ENCODE assay signal across 8 cellular contexts in genomic region chr2:235500761-235501662, GRCh38. TPM values are rescaled to one million over a fixed set of nuclear protein-coding genes. Genes with fewer than 3 reads are reported as not detected.
DNase-seq lines count a peak whose midpoint lies in the region; ATAC-seq and TF ChIP-seq lines count a peak whose summit lies in the region.

No MANE protein-coding gene starts in this region.

- no peak overlapping the region for H3K27ac Mint-ChIP-seq in Caco-2 (ENCODE audit: unreplicated experiment)

- H3K27me3 Mint-ChIP-seq in Caco-2 (ENCODE audit: insufficient read depth, unreplicated experiment), result no peaks in the 10 kb centered on the region

- DNase-seq in M059J (ENCODE audit: low read depth) (peak; percentile 70), amniotic stem cell (lab: John Stamatoyannopoulos, UW) (peak; percentile 20), inferior parietal cortex (ENCODE audit: extremely low spot score) (no peak), Caco-2 (no peak), NCI-H526 treated with DMSO at 0.1 percent for 48 hours (lab: John Stamatoyannopoulos, UW) (no peak)

- POLR2A ChIA-PET in Caco-2 (lab: Charles Lee), result no interaction called here

- H3K4me3 ChIP-seq in mesodermal cell (ENCODE audit: extremely low read depth, insufficient read depth, low read length, poor library complexity, severe bottlenecking) (peak overlapping the region; percentile 17), Caco-2 (ENCODE audit: low read depth, low read length) (no peak overlapping the region)

- CTCF ChIA-PET in Caco-2 (lab: Charles Lee), result no interaction called here

- no peaks in the 10 kb centered on the region for H3K27me3 ChIP-seq in Caco-2 (replicated peaks; ENCODE audit: control insufficient read depth, insufficient read depth, low read length)

- peaks cover 23% of the 10 kb centered on the region for H3K4me1 Mint-ChIP-seq in Caco-2 (ENCODE audit: low read depth, unreplicated experiment)

- ATAC-seq in GM19395 (IDR thresholded peaks at IDR 0.05; ENCODE audit: unreplicated experiment), result peak; percentile 77
- ATAC-seq in GM21526 (IDR thresholded peaks at IDR 0.05; ENCODE audit: low FRiP score, unreplicated experiment), result no peak

- BruUV-seq in Caco-2 (replicated peaks; lab: Mats Ljungman, UMichigan), result no TSS peak

- WGBS in mesodermal cell (ENCODE audit: insufficient coverage in 2 of 2), 2 experiments, result 50 to 79% methylated on average over 9 to 11 of the region's 18 CpGs

- peak overlapping the region; percentile 71 for H3K27ac ChIP-seq in mesodermal cell (ENCODE audit: low read depth, low read length, severe bottlenecking)

- intact Hi-C loops in Caco-2 (cut with micrococcal nuclease; ENCODE audit: unreplicated experiment), result no loop called here

- H3K9me3 ChIP-seq in mesodermal cell (ENCODE audit: control insufficient read depth, low read length) (no peaks in the 10 kb centered on the region), Caco-2 (no peaks in the 10 kb centered on the region)

- no peaks in the 10 kb centered on the region for H3K36me3 Mint-ChIP-seq in Caco-2 (ENCODE audit: insufficient read depth, unreplicated experiment)

- no peaks in the 10 kb centered on the region for H3K9me3 Mint-ChIP-seq in Caco-2 (ENCODE audit: unreplicated experiment)

- H3K36me3 ChIP-seq in mesodermal cell (ENCODE audit: control insufficient read depth, insufficient read depth, low read length), result peaks cover 13% of the 10 kb centered on the region
- H3K36me3 ChIP-seq in Caco-2 (ENCODE audit: control insufficient read depth, insufficient read depth, low read length), result no peaks in the 10 kb centered on the region

- H3K4me1 ChIP-seq in mesodermal cell (ENCODE audit: control insufficient read depth, insufficient read depth, low read length, poor library complexity, severe bottlenecking) (peaks cover 82% of the 10 kb centered on the region), Caco-2 (peaks cover 12% of the 10 kb centered on the region)

- H3K4me3 Mint-ChIP-seq in Caco-2 (ENCODE audit: unreplicated experiment), result no peak overlapping the region

- no peak for TF ChIP-seq CTCF in Caco-2 (IDR thresholded peaks at IDR 0.05; ENCODE audit: insufficient read depth in 1 of 2, low read depth in 1 of 2, low read length in 1 of 2, severe bottlenecking in 1 of 2, unreplicated experiment in 1 of 2)

RNA-seq across cellular contexts. Expression of gene AGAP1, which starts 7.2 kb away (rescaled TPM):
- 6.5 and 8.7 TPM in 2 replicates for total RNA-seq in M059J (2014; rRNA removed; shearing (Covaris generic))
- polyA plus RNA-seq in mesodermal cell (2013, experiment 1 of 2), result 20.6 TPM
- polyA plus RNA-seq in mesodermal cell (2013, experiment 2 of 2), result 17.3 TPM
- total RNA-seq in Caco-2 (2022), result 39.5 and 41.7 TPM in 2 replicates

Comparison
In these comparisons a context has a peak if more than half of its experiments do, and no peak if none do; other contexts are left out.
1. DNase-seq: peak in M059J (single experiment) and amniotic stem cell (single experiment); none in inferior parietal cortex (single experiment), Caco-2 (0 of 2) and NCI-H526 treated with DMSO at 0.1 percent for 48 hours (single experiment).